ENCODE assay signal across 8 cellular contexts in genomic region chr17:56978441-56979090, GRCh38. TPM values are rescaled to one million over a fixed set of nuclear protein-coding genes. Genes with fewer than 3 reads are reported as not detected.
A peak's percentile ranks its signal among the peaks of the same experiment; 100 is the strongest.
DNase-seq lines count a peak whose midpoint lies in the region; ATAC-seq and TF ChIP-seq lines count a peak whose summit lies in the region.

No MANE protein-coding gene starts in this region.

- peaks cover 40% of the 10 kb centered on the region for H3K4me1 ChIP-seq in MM.1S (ENCODE audit: low read length)

- in situ Hi-C loops in ACHN (cut with HindIII; ENCODE audit: low pct_ligation_motif_present, low pct_unique_long_range_greater_than_20kb, low sequenced_read_pairs): no loop called here

- DNase-seq in AG20443 (ENCODE audit: low spot score) (peak; percentile 24), MM.1S (peak; percentile 55), islet precursor cell (peak; percentile 62), superior temporal gyrus (ENCODE audit: extremely low spot score) (peak; percentile 59), ACHN (no peak), NCI-H1436 (lab: John Stamatoyannopoulos, UW) (no peak)

- H3K27ac ChIP-seq in MM.1S (ENCODE audit: low read length): peak overlapping the region; percentile 82

- H3K36me3 ChIP-seq in MM.1S (replicated peaks; ENCODE audit: insufficient read depth, low read length): no peaks in the 10 kb centered on the region; the same call in none of the 2 replicates

- peak; percentile 44 for ATAC-seq in GM19372 (IDR thresholded peaks at IDR 0.05; ENCODE audit: low read depth, unreplicated experiment)

- peaks cover 56% of the 10 kb centered on the region for H3K79me2 ChIP-seq in MM.1S (ENCODE audit: low read length)

- H4K20me1 ChIP-seq in MM.1S (ENCODE audit: insufficient read depth, low read length): peaks cover 7% of the 10 kb centered on the region; the same call in 1 of the 2 replicates

- no peaks in the 10 kb centered on the region for H3K36me3 Mint-ChIP-seq in brain

- H2AFZ ChIP-seq in MM.1S (ENCODE audit: low read length): peak overlapping the region; percentile 65

- H3K4me3 ChIP-seq in MM.1S (ENCODE audit: low read length): peak overlapping the region; percentile 70

- H3K27me3 Mint-ChIP-seq in brain: peaks cover 7% of the 10 kb centered on the region

- H3K4me1 Mint-ChIP-seq in brain: peaks cover 38% of the 10 kb centered on the region

- H3K27me3 ChIP-seq in MM.1S (replicated peaks; ENCODE audit: insufficient read depth, low read length): no peaks in the 10 kb centered on the region

- no peaks in the 10 kb centered on the region for H3K9me3 Mint-ChIP-seq in brain

- H3K4me3 Mint-ChIP-seq in brain: peak overlapping the region; percentile 89 to 94 (median 93)

- peak overlapping the region; percentile 31 to 85 (median 42) for H3K27ac Mint-ChIP-seq in brain

- no peaks in the 10 kb centered on the region for H3K9me3 ChIP-seq in MM.1S (replicated peaks; ENCODE audit: insufficient read depth, low read length)

- peak overlapping the region; percentile 86 for H3K9ac ChIP-seq in MM.1S (ENCODE audit: low read length)

- peaks cover 21% of the 10 kb centered on the region for H3F3A ChIP-seq in MM.1S (ENCODE audit: insufficient read depth, low read length)

- no peaks in the 10 kb centered on the region for H3K9me2 ChIP-seq in MM.1S (replicated peaks; ENCODE audit: insufficient read depth, low read length)

- peak overlapping the region; percentile 85 for H3K4me2 ChIP-seq in MM.1S (ENCODE audit: low read depth, low read length)

- TF ChIP-seq CTCF in MM.1S (IDR thresholded peaks at IDR 0.05; ENCODE audit: low read length) (no peak), brain (conservative IDR thresholded peaks at IDR 0.05) (no peak)

RNA-seq across cellular contexts. Expression of gene SCPEP1, which starts 0.6 kb away (rescaled TPM):
- 113 TPM for polyA plus RNA-seq in brain (ENCODE audit: insufficient read depth, low read depth, low replicate concordance)

RNA-seq across cellular contexts. Expression of gene COIL, which starts 17.7 kb away (rescaled TPM):
- 15.3 TPM for polyA plus RNA-seq in brain (ENCODE audit: insufficient read depth, low read depth, low replicate concordance)

Comparison
In these comparisons a context has a peak if more than half of its experiments do, and no peak if none do; other contexts are left out.
1. DNase-seq: peak in AG20443 (single experiment), MM.1S (single experiment), islet precursor cell (single experiment) and superior temporal gyrus (single experiment); none in ACHN (single experiment) and NCI-H1436 (single experiment).